In the genomic region with DNA sequence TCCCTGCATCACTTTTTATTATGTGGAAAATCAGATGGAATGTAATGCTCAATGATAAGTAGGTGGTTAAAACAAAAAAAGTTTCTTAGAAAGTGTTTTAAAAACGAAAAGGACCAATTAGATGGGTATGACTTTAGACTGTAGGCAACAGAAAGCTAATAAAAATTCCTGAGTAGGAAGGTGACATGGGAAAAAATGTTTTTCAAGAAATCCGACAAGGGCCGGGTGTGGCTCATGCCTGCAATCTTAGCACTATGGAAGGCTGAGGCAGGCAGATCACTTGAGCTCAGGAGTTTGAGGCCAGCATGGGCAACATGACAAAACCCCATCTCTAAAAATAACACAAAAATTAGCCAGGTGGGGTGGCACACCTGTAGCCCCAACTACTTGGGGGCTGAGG, we compare ENCODE assay signal across 19 cellular contexts.
"Had no signal": no experiment of that assay in that cellular context is flagged by ENCODE, and none has a peak within 500 bp of the region (broad histone marks: within the 10 kb centered on the region; RNA-seq: fewer than 3 reads in every experiment).

No MANE protein-coding gene starts in this region.

- DNase-seq: activated CD4-positive, alpha-beta T cell treated with anti-CD3 and anti-CD28 coated beads for 1 hour; activated CD4-positive, alpha-beta T cell treated with anti-CD3 and anti-CD28 coated beads, Interleukin-2, amount 50 U/mL, for 1 hour; activated CD8-positive, alpha-beta T cell treated with anti-CD3 and anti-CD28 coated beads, Interleukin-2, amount 10 ng/mL, durations not matched to agents 7 days and 5 days; activated gamma-delta T cell treated with Interleukin-2 at 50 U/mL for 16 hours; anterior cingulate cortex; body of pancreas; dermis blood vessel endothelial cell; effector CD8-positive, alpha-beta T cell; foreskin melanocyte; immature natural killer cell; kidney glomerular epithelial cell; nephron progenitor cell; posterior cingulate gyrus; small intestine; stimulated activated CD4-positive, alpha-beta T cell treated with anti-CD3 and anti-CD28 coated beads, Interleukin-2, amount 100 ng/mL, for 24 hours; T-helper 9 cell had no signal

- FAIRE-seq: small intestine had no signal

- H3K27me3 Mint-ChIP-seq: activated naive CD4-positive, alpha-beta T cell treated with anti-CD3 and anti-CD28 coated beads, Interleukin-2, amount 50 U/mL, for 24 hours had no signal

- H3K9me3 ChIP-seq: body of pancreas had no signal

- H3K4me1 Mint-ChIP-seq: immature natural killer cell had no signal

- H3K27ac ChIP-seq: body of pancreas had no signal

- H3K27me3 ChIP-seq: body of pancreas had no signal

- H3K4me3 ChIP-seq: body of pancreas had no signal

- H3K9me3 Mint-ChIP-seq: activated naive CD4-positive, alpha-beta T cell treated with anti-CD3 and anti-CD28 coated beads, Interleukin-2, amount 50 U/mL, for 24 hours; immature natural killer cell; nephron progenitor cell; stimulated activated effector memory CD8-positive, alpha-beta T cell treated with anti-CD3 and anti-CD28 coated beads, Interleukin-12 subunit alpha, Interleukin-12 subunit beta, amount 100 ng/mL, for 72 hours had no signal

- ATAC-seq: activated CD8-positive, alpha-beta T cell treated with anti-CD3 and anti-CD28 coated beads, Interleukin-2, amount 10 ng/mL, durations not matched to agents 7 days and 5 days; body of pancreas; sciatic nerve; stimulated activated effector memory CD8-positive, alpha-beta T cell treated with anti-CD3 and anti-CD28 coated beads, Interleukin-12 subunit alpha, Interleukin-12 subunit beta, amount 100 ng/mL, for 72 hours had no signal

- H3K4me1 ChIP-seq: body of pancreas had no signal

- H3K27ac Mint-ChIP-seq: activated CD8-positive, alpha-beta T cell treated with anti-CD3 and anti-CD28 coated beads, Interleukin-2, amount 10 ng/mL, durations not matched to agents 7 days and 5 days; activated naive CD4-positive, alpha-beta T cell treated with anti-CD3 and anti-CD28 coated beads, Interleukin-2, amount 50 U/mL, for 24 hours; immature natural killer cell; stimulated activated effector memory CD8-positive, alpha-beta T cell treated with anti-CD3 and anti-CD28 coated beads, Interleukin-12 subunit alpha, Interleukin-12 subunit beta, amount 100 ng/mL, for 72 hours had no signal

- H3K4me3 Mint-ChIP-seq: activated CD8-positive, alpha-beta T cell treated with anti-CD3 and anti-CD28 coated beads, Interleukin-2, amount 10 ng/mL, durations not matched to agents 7 days and 5 days; activated naive CD4-positive, alpha-beta T cell treated with anti-CD3 and anti-CD28 coated beads, Interleukin-2, amount 50 U/mL, for 24 hours; immature natural killer cell; nephron progenitor cell; stimulated activated effector memory CD8-positive, alpha-beta T cell treated with anti-CD3 and anti-CD28 coated beads, Interleukin-12 subunit alpha, Interleukin-12 subunit beta, amount 100 ng/mL, for 72 hours had no signal
